Comparison of ENCODE assay signal across 11 cellular contexts in genomic region chr17:77492446-77493237, GRCh38.
DNase-seq lines count a peak whose midpoint lies in the region; ATAC-seq and TF ChIP-seq lines count a peak whose summit lies in the region.
"Had no signal": no experiment of that assay in that cellular context is flagged by ENCODE, and none has a peak within 500 bp of the region (broad histone marks: within the 10 kb centered on the region; RNA-seq: fewer than 3 reads in every experiment).

No MANE protein-coding gene starts in this region.

- no peak for TF ChIP-seq EP300 in gastroesophageal sphincter (IDR thresholded peaks at IDR 0.05)

- H3K27me3 ChIP-seq in Peyer's patch, result no peaks in the 10 kb centered on the region
- no peaks in the 10 kb centered on the region for H3K27me3 ChIP-seq in gastroesophageal sphincter
- H3K27me3 ChIP-seq in spleen (replicated peaks in 1 of 7), result no peaks in the 10 kb centered on the region

- H3K9me3 ChIP-seq in Peyer's patch (no peaks in the 10 kb centered on the region), gastroesophageal sphincter (no peaks in the 10 kb centered on the region), spleen (no peaks in the 10 kb centered on the region)

- H3K4me1 ChIP-seq in Peyer's patch, result peaks cover 0 to 10% (median 4%) of the 10 kb centered on the region in 4 donors
- peaks cover 0 to 60% (median 30%) of the 10 kb centered on the region in 3 donors for H3K4me1 ChIP-seq in gastroesophageal sphincter
- peaks cover 17 to 78% (median 48%) of the 10 kb centered on the region in 6 donors for H3K4me1 ChIP-seq in spleen
- H3K4me1 ChIP-seq: parathyroid adenoma had no signal

- intact Hi-C loops in spleen (cut with DNase I; ENCODE audit: low total_unique reads), result loop anchor here (5.0 kb wide), 2 partner anchors 65 to 160 kb away; no protein-coding TSS in a partner anchor

- peak; percentile 60 for DNase-seq in activated effector memory CD4-positive, alpha-beta T cell treated with anti-CD3 and anti-CD28 coated beads, Interleukin-2, amount 50 U/mL, for 16 hours
- no peak for DNase-seq in activated effector memory CD4-positive, alpha-beta T cell treated with Interleukin-2 at 50 U/mL for 16 hours
- DNase-seq in Peyer's patch (peak in 2 of 3 donors; percentile 44 to 48), spleen (peak; percentile 71), DMS153 (lab: John Stamatoyannopoulos, UW) (no peak)
- DNase-seq: NCI-H1092, T1000 had no signal

- TF ChIP-seq POLR2A in Peyer's patch (IDR thresholded peaks at IDR 0.05) (no peak), gastroesophageal sphincter (IDR thresholded peaks at IDR 0.05) (no peak), spleen (IDR thresholded peaks at IDR 0.05) (no peak)

- H3K4me3 ChIP-seq in Peyer's patch, result no peak overlapping the region
- H3K4me3 ChIP-seq in gastroesophageal sphincter, result no peak overlapping the region
- H3K4me3 ChIP-seq in spleen, result no peak overlapping the region

- no peak for TF ChIP-seq CTCF in Peyer's patch (IDR thresholded peaks at IDR 0.05)
- TF ChIP-seq CTCF in gastroesophageal sphincter (IDR thresholded peaks at IDR 0.05), result no peak
- TF ChIP-seq CTCF in spleen (IDR thresholded peaks at IDR 0.05 in 8 of 11, conservative IDR thresholded peaks at IDR 0.05 in 3 of 11), result no peak

- ATAC-seq in gastroesophageal sphincter (no peak), HG03025 (IDR thresholded peaks at IDR 0.05; ENCODE audit: low FRiP score, unreplicated experiment) (no peak), GM19324 (IDR thresholded peaks at IDR 0.05; ENCODE audit: low FRiP score, unreplicated experiment) (no peak)

- H3K27ac ChIP-seq in Peyer's patch (peak overlapping the region in 1 of 4 donors; percentile 75), gastroesophageal sphincter (peak overlapping the region in 3 of 4 donors; percentile 59 to 81 (median 79)), spleen (peak overlapping the region in 3 of 8 donors; percentile 18 to 79 (median 64))
- H3K27ac ChIP-seq: parathyroid adenoma had no signal

- peaks cover 0 to 92% (median 0%) of the 10 kb centered on the region in 3 donors for H3K36me3 ChIP-seq in Peyer's patch
- peaks cover 0 to 93% of the 10 kb centered on the region in 2 donors for H3K36me3 ChIP-seq in gastroesophageal sphincter
- peaks cover 3 to 99% (median 91%) of the 10 kb centered on the region in 6 donors for H3K36me3 ChIP-seq in spleen

- WGBS in gastroesophageal sphincter (ENCODE audit: low coverage in 1 of 2), 2 donors, result 79% methylated on average over 7 of the region's 23 CpGs; no CpG with 5 or more reads in 1 of the 2 donors
- 85 to 92% (median 88%) methylated on average over 16 to 23 of the region's 23 CpGs for WGBS in spleen, 5 donors

Comparison
In these comparisons a context has a peak if more than half of its experiments do, and no peak if none do; other contexts are left out.
1. DNase-seq: peak in activated effector memory CD4-positive, alpha-beta T cell treated with anti-CD3 and anti-CD28 coated beads, Interleukin-2, amount 50 U/mL, for 16 hours (single experiment), Peyer's patch (2 of 3) and spleen (single experiment); none in activated effector memory CD4-positive, alpha-beta T cell treated with Interleukin-2 at 50 U/mL for 16 hours (single experiment) and DMS153 (single experiment).